In genomic region chr7:28618383-28618782, GRCh38 we compare ENCODE assay signal across 15 cellular contexts.
"Had no signal": no experiment of that assay in that cellular context is flagged by ENCODE, and none has a peak within 500 bp of the region (broad histone marks: within the 10 kb centered on the region; RNA-seq: fewer than 3 reads in every experiment).

No MANE protein-coding gene starts in this region.

- H3K4me3 Mint-ChIP-seq: activated T-helper 1 cell treated with anti-CD3 and anti-CD28 coated beads, Interleukin-12 subunit alpha, Interleukin-12 subunit beta, Interleukin-2, Interleukin-4 antibody, amounts not matched to agents 30 ng/mL and 10 ng/mL and 1 ng/mL, durations not matched to agents 14 hours and 24 hours and 36 hours; natural killer cell treated with Interleukin-12 subunit alpha and Interleukin-12 subunit beta and Interleukin-15 and Interleukin-18, amount 100 ng/mL, for 72 hours; stimulated activated naive CD8-positive, alpha-beta T cell treated with anti-CD3 and anti-CD28 coated beads, Interleukin-15, Interleukin-2, amounts not matched to agents 100 ng/mL and 50 ng/mL, for 24 hours had no signal

- H3K4me3 ChIP-seq: cardiac muscle cell, heart left ventricle, left lung, psoas muscle, right lobe of liver, upper lobe of left lung had no signal

- H3K9me3 Mint-ChIP-seq: activated T-helper 1 cell treated with anti-CD3 and anti-CD28 coated beads, Interleukin-12 subunit alpha, Interleukin-12 subunit beta, Interleukin-2, Interleukin-4 antibody, amounts not matched to agents 30 ng/mL and 10 ng/mL and 1 ng/mL, durations not matched to agents 14 hours and 24 hours and 36 hours; natural killer cell treated with Interleukin-12 subunit alpha and Interleukin-12 subunit beta and Interleukin-15 and Interleukin-18, amount 100 ng/mL, for 72 hours; stimulated activated naive CD8-positive, alpha-beta T cell treated with anti-CD3 and anti-CD28 coated beads, Interleukin-15, Interleukin-2, amounts not matched to agents 100 ng/mL and 50 ng/mL, for 24 hours had no signal

- H3K36me3 ChIP-seq: cardiac muscle cell, heart left ventricle, left lung, right lobe of liver, upper lobe of left lung, WERI-Rb-1 had no signal

- H3K9me3 ChIP-seq: heart left ventricle, left lung, psoas muscle, right lobe of liver, upper lobe of left lung had no signal

- DNase-seq: activated CD4-positive, alpha-beta T cell treated with anti-CD3 and anti-CD28 coated beads for 48 hours; activated naive CD4-positive, alpha-beta T cell; foreskin melanocyte; heart left ventricle; left lung; occipital lobe; psoas muscle; right lobe of liver; stimulated activated CD4-positive, alpha-beta T cell treated with anti-CD3 and anti-CD28 coated beads, Interleukin-12 subunit alpha, Interleukin-12 subunit beta, amount 100 ng/mL, for 4 hours; upper lobe of left lung; WERI-Rb-1 had no signal

- H3K36me3 Mint-ChIP-seq: natural killer cell treated with Interleukin-12 subunit alpha and Interleukin-12 subunit beta and Interleukin-15 and Interleukin-18, amount 100 ng/mL, for 72 hours had no signal

- H3K27ac Mint-ChIP-seq: activated T-helper 1 cell treated with anti-CD3 and anti-CD28 coated beads, Interleukin-12 subunit alpha, Interleukin-12 subunit beta, Interleukin-2, Interleukin-4 antibody, amounts not matched to agents 30 ng/mL and 10 ng/mL and 1 ng/mL, durations not matched to agents 14 hours and 24 hours and 36 hours; natural killer cell treated with Interleukin-12 subunit alpha and Interleukin-12 subunit beta and Interleukin-15 and Interleukin-18, amount 100 ng/mL, for 72 hours; stimulated activated naive CD8-positive, alpha-beta T cell treated with anti-CD3 and anti-CD28 coated beads, Interleukin-15, Interleukin-2, amounts not matched to agents 100 ng/mL and 50 ng/mL, for 24 hours had no signal

- H3K27ac ChIP-seq: cardiac muscle cell, left lung, psoas muscle, right lobe of liver, upper lobe of left lung, WERI-Rb-1 had no signal

- H3K27me3 ChIP-seq: cardiac muscle cell, heart left ventricle, left lung, right lobe of liver, upper lobe of left lung had no signal

- H3K4me1 ChIP-seq: left lung, right lobe of liver, upper lobe of left lung had no signal
